9 cellular contexts compared by ENCODE assay signal in genomic region chr15:52527196-52527897, GRCh38. TPM values are rescaled to one million over a fixed set of nuclear protein-coding genes. Genes with fewer than 3 reads are reported as not detected.
DNase-seq lines count a peak whose midpoint lies in the region; ATAC-seq and TF ChIP-seq lines count a peak whose summit lies in the region.
"Had no signal": no experiment of that assay in that cellular context is flagged by ENCODE, and none has a peak within 500 bp of the region (broad histone marks: within the 10 kb centered on the region; RNA-seq: fewer than 3 reads in every experiment).

No MANE protein-coding gene starts in this region.

- no peak for TF ChIP-seq CTCF in hepatocyte (IDR thresholded peaks at IDR 0.05; ENCODE audit: poor library complexity)
- no peak for TF ChIP-seq CTCF in RWPE1 (conservative IDR thresholded peaks at IDR 0.05; ENCODE audit: low read depth)

- H3K4me2 ChIP-seq in hepatocyte, result peak overlapping the region; percentile 99

- H3K9me3 ChIP-seq in hepatocyte (ENCODE audit: low read depth), result no peaks in the 10 kb centered on the region

- H3K9me3 Mint-ChIP-seq in activated CD4-positive, alpha-beta T cell treated with anti-CD3 and anti-CD28 coated beads for 36 hours (ENCODE audit: low read depth), result no peaks in the 10 kb centered on the region
- H3K9me3 Mint-ChIP-seq in activated CD4-positive, alpha-beta memory T cell treated with anti-CD3 and anti-CD28 coated beads for 36 hours, result no peaks in the 10 kb centered on the region
- no peaks in the 10 kb centered on the region for H3K9me3 Mint-ChIP-seq in stimulated activated naive CD8-positive, alpha-beta T cell treated with anti-CD3 and anti-CD28 coated beads, Interleukin-15, amount 100 ng/mL, for 72 hours

- H3K27ac ChIP-seq in hepatocyte (no peak overlapping the region), RWPE1 (no peak overlapping the region)

- H4K20me1 ChIP-seq in hepatocyte (ENCODE audit: insufficient read depth, poor library complexity, severe bottlenecking), result no peaks in the 10 kb centered on the region

- H3K4me1 ChIP-seq in hepatocyte (ENCODE audit: insufficient read depth), result peaks cover 5% of the 10 kb centered on the region

- WGBS in hepatocyte (ENCODE audit: low lambda C conversion rate, missing lambda C conversion rate), result 93% methylated on average over 7 of the region's 7 CpGs

- no peak for DNase-seq in activated CD4-positive, alpha-beta T cell treated with anti-CD3 and anti-CD28 coated beads for 36 hours
- no peak for DNase-seq in activated CD4-positive, alpha-beta T cell treated with anti-CD3 and anti-CD28 coated beads for 1 hour
- DNase-seq in activated CD4-positive, alpha-beta memory T cell treated with anti-CD3 and anti-CD28 coated beads for 36 hours, result no peak
- DNase-seq in hepatocyte (ENCODE audit: low spot score) (no peak), RWPE1 (ENCODE audit: low spot score) (no peak), NCI-H82 treated with DMSO at 0.1 percent for 48 hours (lab: John Stamatoyannopoulos, UW; ENCODE audit: unreplicated experiment) (no peak)
- no peak for DNase-seq in stimulated activated naive CD8-positive, alpha-beta T cell treated with anti-CD3 and anti-CD28 coated beads, Interleukin-15, amount 100 ng/mL, for 72 hours
- DNase-seq: foreskin melanocyte had no signal

- no peaks in the 10 kb centered on the region for H3K36me3 Mint-ChIP-seq in activated CD4-positive, alpha-beta T cell treated with anti-CD3 and anti-CD28 coated beads for 36 hours (ENCODE audit: low read depth)
- H3K36me3 Mint-ChIP-seq in activated CD4-positive, alpha-beta memory T cell treated with anti-CD3 and anti-CD28 coated beads for 36 hours, result no peaks in the 10 kb centered on the region

- H3K27me3 ChIP-seq in hepatocyte, result peaks cover 45% of the 10 kb centered on the region

- peak overlapping the region; percentile 97 for H2AFZ ChIP-seq in hepatocyte

- H3K27ac Mint-ChIP-seq in activated CD4-positive, alpha-beta T cell treated with anti-CD3 and anti-CD28 coated beads for 36 hours, result no peak overlapping the region
- H3K27ac Mint-ChIP-seq in activated CD4-positive, alpha-beta memory T cell treated with anti-CD3 and anti-CD28 coated beads for 36 hours, result peak overlapping the region; percentile 90
- H3K27ac Mint-ChIP-seq in stimulated activated naive CD8-positive, alpha-beta T cell treated with anti-CD3 and anti-CD28 coated beads, Interleukin-15, amount 100 ng/mL, for 72 hours, result no peak overlapping the region

- CTCF ChIA-PET in activated CD4-positive, alpha-beta T cell treated with anti-CD3 and anti-CD28 coated beads for 36 hours (lab: Charles Lee), result interaction anchor here (0.8 to 1.7 kb wide), 6 partner anchors 9 to 270 kb away, joined by 3 to 5 read pairs (median 3); no protein-coding TSS in a partner anchor
- CTCF ChIA-PET in activated CD4-positive, alpha-beta memory T cell treated with anti-CD3 and anti-CD28 coated beads for 36 hours (lab: Charles Lee), result interaction anchor here (0.7 to 2.1 kb wide), 7 partner anchors 21 to 196 kb away, joined by 3 to 19 read pairs (median 4); no protein-coding TSS in a partner anchor
- CTCF ChIA-PET in RWPE1 (lab: Yijun Ruan, JAX), result interaction anchor here (1.0 kb wide), 1 partner anchor 54 kb away, joined by 3 read pairs; no protein-coding TSS in a partner anchor

- H3K27me3 Mint-ChIP-seq in activated CD4-positive, alpha-beta T cell treated with anti-CD3 and anti-CD28 coated beads for 36 hours, result peaks cover 9% of the 10 kb centered on the region
- peaks cover 2% of the 10 kb centered on the region for H3K27me3 Mint-ChIP-seq in activated CD4-positive, alpha-beta memory T cell treated with anti-CD3 and anti-CD28 coated beads for 36 hours
- peaks cover 11% of the 10 kb centered on the region for H3K27me3 Mint-ChIP-seq in stimulated activated naive CD8-positive, alpha-beta T cell treated with anti-CD3 and anti-CD28 coated beads, Interleukin-15, amount 100 ng/mL, for 72 hours

- H3K79me2 ChIP-seq in hepatocyte, result peaks cover 33% of the 10 kb centered on the region

- intact Hi-C loops in activated CD4-positive, alpha-beta T cell treated with anti-CD3 and anti-CD28 coated beads for 36 hours (cut with DNase I, micrococcal nuclease), result loop anchor here (2.0 to 5.0 kb wide), 2 partner anchors 21 to 45 kb away; no protein-coding TSS in a partner anchor
- intact Hi-C loops in activated CD4-positive, alpha-beta memory T cell treated with anti-CD3 and anti-CD28 coated beads for 36 hours (cut with micrococcal nuclease), result no loop called here

- H3K4me1 Mint-ChIP-seq in activated CD4-positive, alpha-beta T cell treated with anti-CD3 and anti-CD28 coated beads for 36 hours, result peaks cover 29% of the 10 kb centered on the region
- peaks cover 39% of the 10 kb centered on the region for H3K4me1 Mint-ChIP-seq in activated CD4-positive, alpha-beta memory T cell treated with anti-CD3 and anti-CD28 coated beads for 36 hours (ENCODE audit: low read depth)
- H3K4me1 Mint-ChIP-seq in stimulated activated naive CD8-positive, alpha-beta T cell treated with anti-CD3 and anti-CD28 coated beads, Interleukin-15, amount 100 ng/mL, for 72 hours, result peaks cover 23% of the 10 kb centered on the region

- POLR2A ChIA-PET in activated CD4-positive, alpha-beta T cell treated with anti-CD3 and anti-CD28 coated beads for 36 hours (lab: Charles Lee), result interaction anchor here (1.1 kb wide), 1 partner anchor 23 kb away, joined by 3 read pairs; no protein-coding TSS in a partner anchor
- POLR2A ChIA-PET in activated CD4-positive, alpha-beta memory T cell treated with anti-CD3 and anti-CD28 coated beads for 36 hours (lab: Charles Lee), result interaction anchor here (1.0 to 1.6 kb wide), 6 partner anchors 30 to 152 kb away, joined by 3 to 11 read pairs (median 4); no protein-coding TSS in a partner anchor
- POLR2A ChIA-PET in RWPE1 (lab: Yijun Ruan, JAX; ENCODE audit: low non-redundant PET), result no interaction called here

- no peaks in the 10 kb centered on the region for H3K36me3 ChIP-seq in hepatocyte (replicated peaks; ENCODE audit: insufficient read depth, low read depth)

- H3K4me3 Mint-ChIP-seq in activated CD4-positive, alpha-beta T cell treated with anti-CD3 and anti-CD28 coated beads for 36 hours, result peak overlapping the region; percentile 91
- H3K4me3 Mint-ChIP-seq in activated CD4-positive, alpha-beta memory T cell treated with anti-CD3 and anti-CD28 coated beads for 36 hours, result peak overlapping the region; percentile 97
- H3K4me3 Mint-ChIP-seq in stimulated activated naive CD8-positive, alpha-beta T cell treated with anti-CD3 and anti-CD28 coated beads, Interleukin-15, amount 100 ng/mL, for 72 hours, result peak overlapping the region; percentile 92

- H3K4me3 ChIP-seq in hepatocyte, result peak overlapping the region; percentile 89

- no peak for ATAC-seq in activated CD4-positive, alpha-beta T cell treated with anti-CD3 and anti-CD28 coated beads for 36 hours
- no peak for ATAC-seq in stimulated activated naive CD8-positive, alpha-beta T cell treated with anti-CD3 and anti-CD28 coated beads, Interleukin-15, amount 100 ng/mL, for 72 hours
- ATAC-seq in GM21526 (IDR thresholded peaks at IDR 0.05; ENCODE audit: low FRiP score, unreplicated experiment), result no peak

- H3K9me2 ChIP-seq in hepatocyte (replicated peaks; ENCODE audit: insufficient read depth), result no peaks in the 10 kb centered on the region

RNA-seq across cellular contexts. Expression of gene MYO5A, which starts 1.3 kb away (rescaled TPM):
- 10 to 100 TPM; 22.5 TPM for total RNA-seq in activated CD4-positive, alpha-beta T cell treated with anti-CD3 and anti-CD28 coated beads for 36 hours
- total RNA-seq in activated CD4-positive, alpha-beta memory T cell treated with anti-CD3 and anti-CD28 coated beads for 36 hours, result 10 to 100 TPM; 32.4 to 37.8 TPM
- 8.5 and 14.8 TPM in 2 replicates for total RNA-seq in hepatocyte
- 3.1 and 3.7 TPM in 2 replicates for polyA plus RNA-seq in hepatocyte

RNA-seq across cellular contexts. Expression of gene ARPP19, which starts 41.5 kb away (rescaled TPM):
- 100 to 1,000 TPM; 141 to 185 TPM for total RNA-seq in activated CD4-positive, alpha-beta T cell treated with anti-CD3 and anti-CD28 coated beads for 36 hours
- 100 to 1,000 TPM; 172 to 183 TPM for total RNA-seq in activated CD4-positive, alpha-beta memory T cell treated with anti-CD3 and anti-CD28 coated beads for 36 hours
- 120 and 130 TPM in 2 replicates for total RNA-seq in hepatocyte
- 51.7 and 52.7 TPM in 2 replicates for polyA plus RNA-seq in hepatocyte
